Comparison of ENCODE assay signal across 11 cellular contexts in the genomic region with DNA sequence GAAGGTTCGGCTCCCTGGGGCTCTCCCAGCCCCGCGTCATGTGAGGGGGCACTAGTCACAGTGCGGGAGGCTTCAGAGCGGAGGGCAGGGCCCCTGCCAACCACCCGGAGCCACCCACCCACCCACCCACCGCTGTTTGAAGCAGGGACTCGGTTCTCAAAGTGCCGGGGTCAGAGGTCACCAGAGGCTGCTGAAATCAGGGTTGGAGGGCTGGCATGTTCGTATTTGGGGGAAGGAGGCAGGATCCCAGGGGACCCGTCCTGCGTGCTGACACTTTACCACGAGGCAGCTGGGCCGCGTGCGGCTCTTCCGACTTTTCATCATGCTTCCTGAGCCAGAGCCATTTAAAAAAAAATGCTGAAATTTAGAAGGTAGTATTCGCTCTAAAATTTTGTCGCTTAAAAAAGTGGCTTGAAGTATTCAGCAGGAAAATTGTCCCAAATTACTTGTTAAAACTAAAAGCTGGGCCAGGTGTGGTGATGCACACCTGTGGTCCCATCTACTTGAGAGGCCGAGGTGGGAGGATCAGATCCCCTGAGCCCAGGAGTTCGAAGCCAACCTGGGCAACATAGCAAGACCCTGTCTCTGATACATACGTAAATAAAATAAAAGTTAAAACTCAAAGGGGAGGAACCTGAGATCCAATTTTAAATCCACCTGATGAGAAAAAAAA. TPM values are rescaled to one million over a fixed set of nuclear protein-coding genes. Genes with fewer than 3 reads are reported as not detected.
DNase-seq lines count a peak whose midpoint lies in the region; ATAC-seq, FAIRE-seq and TF ChIP-seq lines count a peak whose summit lies in the region.
"Had no signal": no experiment of that assay in that cellular context is flagged by ENCODE, and none has a peak within 500 bp of the region (broad histone marks: within the 10 kb centered on the region; RNA-seq: fewer than 3 reads in every experiment).

No MANE protein-coding gene starts in this region.

- BruUV-seq in HepG2 (replicated peaks; lab: Mats Ljungman, UMichigan): no TSS peak

- H3K36me3 ChIP-seq in HEK293 (ENCODE audit: control insufficient read depth in 2 of 2, insufficient read depth in 1 of 2, low read length in 2 of 2): no peaks in the 10 kb centered on the region
- peaks cover 10 to 13% of the 10 kb centered on the region in 2 experiments; a peak in 3 of 5 replicates for H3K36me3 ChIP-seq in HepG2 (replicated peaks in 1 of 2; ENCODE audit: control insufficient read depth in 1 of 2, insufficient read depth in 2 of 2, low read length in 2 of 2)
- H3K36me3 ChIP-seq in small intestine (ENCODE audit: control insufficient read depth in 2 of 2, insufficient read depth in 2 of 2, low read length in 2 of 2): no peaks in the 10 kb centered on the region
- no peaks in the 10 kb centered on the region for H3K36me3 ChIP-seq in effector memory CD4-positive, alpha-beta T cell (ENCODE audit: control insufficient read depth, insufficient read depth, low read length)

- DNase-seq in chondrocyte (ENCODE audit: low spot score) (no peak), HepG2 (ENCODE audit: low spot score) (no peak), small intestine (no peak), GM13976 (ENCODE audit: low spot score) (no peak), germinal center (ENCODE audit: low spot score) (no peak)
- no peak for DNase-seq in effector memory CD4-positive, alpha-beta T cell
- DNase-seq: activated CD4-positive, alpha-beta T cell treated with anti-CD3 and anti-CD28 coated beads for 1 hour; DND-41; stimulated activated CD4-positive, alpha-beta T cell treated with anti-CD3 and anti-CD28 coated beads, Interleukin-2, amount 100 ng/mL, for 48 hours had no signal

- H3K4me3 Mint-ChIP-seq in chondrocyte (ENCODE audit: unreplicated experiment): peak overlapping the region; percentile 62

- no peak for TF ChIP-seq RAD21 in HepG2 (CRISPR knock-in tag; IDR thresholded peaks at IDR 0.05)

- peaks cover 9% of the 10 kb centered on the region for H3K9me3 Mint-ChIP-seq in chondrocyte (ENCODE audit: low read depth)

- H3K27ac Mint-ChIP-seq in chondrocyte (ENCODE audit: unreplicated experiment): no peak overlapping the region

- POLR2A ChIA-PET in HEK293 (lab: Yijun Ruan, JAX): interaction anchor here (1.0 to 1.5 kb wide), 3 partner anchors 17 to 53 kb away, joined by 3 to 5 read pairs (median 3); no protein-coding TSS in a partner anchor
- POLR2A ChIA-PET in HepG2 (lab: Yijun Ruan, JAX): interaction anchor here (1.2 to 2.9 kb wide), 2 partner anchors 10 to 46 kb away, joined by 7 to 14 read pairs; no protein-coding TSS in a partner anchor

- peaks cover 45% of the 10 kb centered on the region; the same call in 1 of the 2 replicates for H4K20me1 ChIP-seq in HepG2 (ENCODE audit: insufficient read depth, low read length)

- no peaks in the 10 kb centered on the region for H3K27me3 Mint-ChIP-seq in chondrocyte (ENCODE audit: low read depth)

- peaks cover 2% of the 10 kb centered on the region for H3K36me3 Mint-ChIP-seq in chondrocyte (ENCODE audit: low read depth)

- H3K79me2 ChIP-seq in HepG2 (ENCODE audit: insufficient read depth, low read length): peaks cover 95% of the 10 kb centered on the region

- no peak overlapping the region for H3K4me3 ChIP-seq in HEK293 (ENCODE audit: low read depth, low read length)
- H3K4me3 ChIP-seq in HepG2 (replicated peaks in 1 of 3; ENCODE audit: insufficient read depth in 1 of 3, low read depth in 2 of 3, low read length in 3 of 3): peak overlapping the region in 2 of 3 experiments; percentile 39 to 49; a peak in 2 of 6 replicates
- peak overlapping the region in 1 of 2 donors; percentile 14 for H3K4me3 ChIP-seq in small intestine (ENCODE audit: low read depth in 1 of 2, low read length in 2 of 2)
- no peak overlapping the region for H3K4me3 ChIP-seq in effector memory CD4-positive, alpha-beta T cell (ENCODE audit: insufficient read depth, low read depth, low read length, poor library complexity, severe bottlenecking)

- in situ Hi-C loops in HepG2 (cut with HindIII; ENCODE audit: extremely low pct_ligation_motif_present, low pct_unique_long_range_greater_than_20kb): no loop called here
- in situ Hi-C loops in GM13976 (cut with MboI; ENCODE audit: low sequenced_read_pairs, unreplicated experiment): no loop called here

- peak overlapping the region; percentile 78 for H3K4me2 ChIP-seq in HepG2 (ENCODE audit: low read depth, low read length)

- CTCF ChIA-PET in HEK293 (lab: Yijun Ruan, JAX) (no interaction called here), HepG2 (lab: Yijun Ruan, JAX; ENCODE audit: low intra/inter-chr PET ratio, low total read pairs) (no interaction called here)

- FAIRE-seq in HepG2 (lab: Jason Lieb, UNC) (no peak), small intestine (lab: Jason Lieb, UNC) (no peak)

- H2AFZ ChIP-seq in HepG2 (ENCODE audit: low read length): no peak overlapping the region

- H3K9me3 ChIP-seq in HEK293 (ENCODE audit: control insufficient read depth, insufficient read depth, low read depth, low read length) (no peaks in the 10 kb centered on the region), HepG2 (ENCODE audit: low read length) (peaks cover 10% of the 10 kb centered on the region), small intestine (ENCODE audit: control insufficient read depth, low read depth) (no peaks in the 10 kb centered on the region)
- H3K9me3 ChIP-seq in effector memory CD4-positive, alpha-beta T cell (ENCODE audit: control insufficient read depth, low read length): no peaks in the 10 kb centered on the region

- H3K9ac ChIP-seq in HepG2 (ENCODE audit: insufficient read depth, low read depth, low read length): no peak overlapping the region

- no peak overlapping the region for H3K27ac ChIP-seq in HEK293 (ENCODE audit: extremely low read depth, low read depth, low read length)
- H3K27ac ChIP-seq in HepG2 (ENCODE audit: extremely low read length, insufficient read depth, low read length): peak overlapping the region; percentile 81
- peak overlapping the region; percentile 86 to 96 for H3K27ac ChIP-seq in small intestine (ENCODE audit: low read depth in 1 of 2, low read length in 1 of 2)
- no peak overlapping the region for H3K27ac ChIP-seq in effector memory CD4-positive, alpha-beta T cell (ENCODE audit: insufficient read depth, low read length, poor library complexity, severe bottlenecking)

- H3K27me3 ChIP-seq in HepG2 (ENCODE audit: control insufficient read depth in 1 of 2, insufficient read depth in 2 of 2, low read length in 2 of 2) (no peaks in the 10 kb centered on the region), small intestine (ENCODE audit: control insufficient read depth in 2 of 2, insufficient read depth in 2 of 2, low read length in 2 of 2) (no peaks in the 10 kb centered on the region)
- no peaks in the 10 kb centered on the region for H3K27me3 ChIP-seq in effector memory CD4-positive, alpha-beta T cell (replicated peaks; ENCODE audit: control insufficient read depth, insufficient read depth, low read length, poor library complexity, severe bottlenecking)

- TF ChIP-seq POLR2A in HepG2 (IDR thresholded peaks at IDR 0.05; ENCODE audit: insufficient read depth in 1 of 2, low read depth in 2 of 2, low read length in 2 of 2): no peak

- 0 out of 2 replicates have a peak, but pooled peaks cover 2% of the 10 kb centered on the region for H3K4me1 ChIP-seq in HEK293 (ENCODE audit: control insufficient read depth, insufficient read depth, low read length)
- peaks cover 63% of the 10 kb centered on the region for H3K4me1 ChIP-seq in HepG2 (ENCODE audit: insufficient read depth, low read length)
- H3K4me1 ChIP-seq in small intestine (ENCODE audit: control insufficient read depth in 2 of 2, insufficient read depth in 1 of 2, low read depth in 1 of 2, low read length in 1 of 2): peaks cover 0 to 4% of the 10 kb centered on the region in 2 donors
- H3K4me1 ChIP-seq in effector memory CD4-positive, alpha-beta T cell (ENCODE audit: control insufficient read depth, insufficient read depth, low read length, poor library complexity, severe bottlenecking): no peaks in the 10 kb centered on the region

- ATAC-seq in HepG2 (no peak), HG03571 (IDR thresholded peaks at IDR 0.05; ENCODE audit: unreplicated experiment) (no peak)

- 87% methylated on average over 16 of the region's 22 CpGs for WGBS in HepG2 (ENCODE audit: low lambda C conversion rate)
- WGBS in small intestine, 3 donors: 82 to 86% (median 83%) methylated on average over 20 to 22 of the region's 22 CpGs

- TF ChIP-seq EP300 in HepG2 (IDR thresholded peaks at IDR 0.05; ENCODE audit: low read depth in 2 of 2, low read length in 2 of 2): no peak
- TF ChIP-seq EP300 in HepG2 (CRISPR knock-in tag; IDR thresholded peaks at IDR 0.05; ENCODE audit: borderline replicate concordance): no peak

- H3K4me1 Mint-ChIP-seq in chondrocyte (ENCODE audit: low read depth): peaks cover 14% of the 10 kb centered on the region

- no peak for TF ChIP-seq CTCF in HEK293 (tag by site-specific recombination; IDR thresholded peaks at IDR 0.05)
- TF ChIP-seq CTCF in chondrocyte (IDR thresholded peaks at IDR 0.05): no peak
- no peak for TF ChIP-seq CTCF in HepG2 (CRISPR knock-in tag; IDR thresholded peaks at IDR 0.05)
- TF ChIP-seq CTCF in GM13976 (IDR thresholded peaks at IDR 0.05; ENCODE audit: borderline replicate concordance, control extremely low read depth, extremely low read depth, insufficient read depth, missing control alignments): no peak

- intact Hi-C loops in HepG2 (cut with micrococcal nuclease; ENCODE audit: unreplicated experiment): loop anchor here (1.0 kb wide), 1 partner anchor 10 kb away; no protein-coding TSS in a partner anchor

RNA-seq across cellular contexts. Expression of a gene that starts 21.2 kb away (rescaled TPM):
- total RNA-seq in chondrocyte (13.1 to 22.2 TPM (median 15.4 TPM) in 3 replicates), HepG2 (2016; rRNA removed; fragmentation: Illumina TruSeq; extraction: Trizol) (18.4 and 18.9 TPM in 2 replicates)
- total RNA-seq in HepG2 (2016; cell fraction: cytosol; rRNA removed; fragmentation: Illumina TruSeq; extraction: Trizol; ENCODE audit: low read depth): 5.5 and 6.6 TPM in 2 replicates
- total RNA-seq in HepG2 (2016; cell fraction: insoluble cytoplasmic fraction; rRNA removed; fragmentation: Illumina TruSeq; extraction: Trizol): 13.9 and 19.4 TPM in 2 replicates
- total RNA-seq in HepG2 (2016; cell fraction: membrane; rRNA removed; fragmentation: Illumina TruSeq; extraction: Trizol): 12.7 and 14.7 TPM in 2 replicates
- total RNA-seq in HepG2 (2016; cell fraction: nucleus; rRNA removed; fragmentation: Illumina TruSeq; extraction: Trizol): 44.6 and 51.9 TPM in 2 replicates
- polyA plus RNA-seq in HepG2 (2011; rRNA removed) (20.1 and 24.0 TPM in 2 replicates), small intestine (10 to 100 TPM in 1 of 3 donors, 1 to 10 TPM in 2; 3.2 to 15.1 (median 4.0) TPM)
- polyA plus RNA-seq in HepG2 (2011; cell fraction: cytosol; rRNA removed): 13.1 and 13.2 TPM in 2 replicates
- polyA plus RNA-seq in HepG2 (2011; cell fraction: nucleus; rRNA removed): 168 and 195 TPM in 2 replicates
- 36.8 and 55.4 TPM in 2 replicates for polyA plus RNA-seq in HepG2 (2012)
- polyA plus RNA-seq in HepG2 (2016; cell fraction: cytosol; fragmentation: Illumina TruSeq; extraction: Trizol; ENCODE audit: low read depth): 1.3 and 1.5 TPM in 2 replicates
- 12.9 TPM in 2 replicates for polyA plus RNA-seq in HepG2 (2016; cell fraction: insoluble cytoplasmic fraction; fragmentation: Illumina TruSeq; extraction: Trizol; ENCODE audit: low read depth)
- 3.0 and 3.7 TPM in 2 replicates for polyA plus RNA-seq in HepG2 (2016; cell fraction: membrane; fragmentation: Illumina TruSeq; extraction: Trizol; ENCODE audit: low read depth)
- polyA plus RNA-seq in HepG2 (2016; cell fraction: nucleus; fragmentation: Illumina TruSeq; extraction: Trizol; ENCODE audit: insufficient read depth, low read depth): 72.0 and 87.4 TPM in 2 replicates
- 14.4 and 71.9 TPM in 2 replicates for polyA minus RNA-seq in HepG2 (2011; rRNA and poly(A)+ RNA removed; ENCODE audit: low replicate concordance)
- polyA minus RNA-seq in HepG2 (2011; cell fraction: cytosol; rRNA and poly(A)+ RNA removed): 42.1 and 46.7 TPM in 2 replicates
- 107 and 137 TPM in 2 replicates for polyA minus RNA-seq in HepG2 (2011; cell fraction: nucleus; rRNA and poly(A)+ RNA removed)

Comparison
In these comparisons a context has a peak if more than half of its experiments do, and no peak if none do; other contexts are left out.
1. H3K27ac ChIP-seq: peak in HepG2 (single experiment) and small intestine (2 of 2); none in HEK293 (single experiment) and effector memory CD4-positive, alpha-beta T cell (single experiment).
2. H3K4me3 ChIP-seq: peak in HepG2 (2 of 3); none in HEK293 (single experiment) and effector memory CD4-positive, alpha-beta T cell (single experiment).